ENCODE assay signal across 8 cellular contexts in the genomic region with DNA sequence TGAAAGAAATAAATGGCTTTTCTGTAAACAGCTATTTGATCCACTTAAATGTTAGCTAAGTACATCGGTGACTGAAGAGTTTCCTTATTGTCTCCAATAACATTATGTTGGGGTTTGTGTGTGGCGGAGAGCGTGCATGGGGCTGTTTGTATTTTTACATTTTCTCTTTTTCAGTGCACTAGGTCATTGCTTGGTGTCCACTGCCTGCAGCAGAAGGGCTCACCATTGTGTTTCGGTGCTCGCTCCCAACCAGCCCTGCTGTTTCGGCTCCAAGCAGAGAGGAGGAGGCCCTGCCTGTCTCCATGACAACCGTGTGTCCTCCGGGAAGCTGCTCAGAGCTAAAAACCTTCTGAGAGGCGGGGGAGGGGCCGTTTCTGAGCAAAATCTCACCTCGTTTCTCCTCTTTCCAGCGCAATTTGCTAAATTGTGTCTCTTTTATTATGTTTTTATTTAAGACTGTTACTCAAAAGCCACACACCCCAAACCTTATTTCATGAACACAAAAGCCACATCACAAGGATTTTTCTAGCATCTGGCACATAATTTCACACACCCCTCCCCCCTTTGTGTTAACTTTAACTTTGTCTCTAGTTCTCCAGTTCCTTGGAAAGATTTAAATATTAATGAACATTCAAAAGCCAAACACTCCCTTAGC.
DNase-seq lines count a peak whose midpoint lies in the region; ATAC-seq and TF ChIP-seq lines count a peak whose summit lies in the region.

No MANE protein-coding gene starts in this region.

- TF ChIP-seq CTCF in VCaP (conservative IDR thresholded peaks at IDR 0.05) = no peak

- ATAC-seq in GM18909 (IDR thresholded peaks at IDR 0.05; ENCODE audit: poor library complexity, unreplicated experiment) (no peak), GM21515 (IDR thresholded peaks at IDR 0.05; ENCODE audit: unreplicated experiment) (no peak)

- peak; percentile 33 for DNase-seq in ACHN
- DNase-seq in NCI-H1048 (lab: John Stamatoyannopoulos, UW) = peak; percentile 13
- peak; percentile 69 to 77 for DNase-seq in hippocampal formation (lab: John Stamatoyannopoulos, UW)
- peak; percentile 83 for DNase-seq in superior temporal gyrus (ENCODE audit: extremely low spot score)
- no peak for DNase-seq in activated effector memory CD4-positive, alpha-beta T cell treated with Interleukin-2 at 50 U/mL for 16 hours

- H3K27ac ChIP-seq in VCaP = peak overlapping the region; percentile 64

- in situ Hi-C loops in ACHN (cut with HindIII; ENCODE audit: low pct_ligation_motif_present, low pct_unique_long_range_greater_than_20kb, low sequenced_read_pairs) = no loop called here
